ENCODE assay signal across 22 cellular contexts in genomic region chrX:37287741-37288424, GRCh38.
"Had no signal": no experiment of that assay in that cellular context is flagged by ENCODE, and none has a peak within 500 bp of the region (broad histone marks: within the 10 kb centered on the region; RNA-seq: fewer than 3 reads in every experiment).

No MANE protein-coding gene starts in this region.

- H3K9me3 Mint-ChIP-seq: activated CD4-positive, alpha-beta memory T cell treated with anti-CD3 and anti-CD28 coated beads, Interleukin-2, amount 10 ng/mL, durations not matched to agents 7 days and 5 days; activated naive CD4-positive, alpha-beta T cell treated with anti-CD3 and anti-CD28 coated beads, Interleukin-2, amount 50 U/mL, for 24 hours; activated T-cell treated with anti-CD3 and anti-CD28 coated beads, Interleukin-2, amount 50 U/mL, for 24 hours; dendritic cell treated with granulocyte-macrophage colony-stimulating factor and Interleukin-4, amounts not matched to agents 40 ng/mL and 50 ng/mL, for 4 days; memory B cell; naive thymus-derived CD4-positive, alpha-beta T cell; WTC11 had no signal

- H3K4me3 Mint-ChIP-seq: activated CD4-positive, alpha-beta memory T cell treated with anti-CD3 and anti-CD28 coated beads, Interleukin-2, amount 10 ng/mL, durations not matched to agents 7 days and 5 days; activated naive CD4-positive, alpha-beta T cell treated with anti-CD3 and anti-CD28 coated beads, Interleukin-2, amount 50 U/mL, for 24 hours; activated T-cell treated with anti-CD3 and anti-CD28 coated beads, Interleukin-2, amount 50 U/mL, for 24 hours; dendritic cell treated with granulocyte-macrophage colony-stimulating factor and Interleukin-4, amounts not matched to agents 40 ng/mL and 50 ng/mL, for 4 days; immature natural killer cell; memory B cell; naive thymus-derived CD4-positive, alpha-beta T cell; WTC11 had no signal

- H3K27ac Mint-ChIP-seq: activated CD4-positive, alpha-beta memory T cell treated with anti-CD3 and anti-CD28 coated beads, Interleukin-2, amount 10 ng/mL, durations not matched to agents 7 days and 5 days; activated naive CD4-positive, alpha-beta T cell treated with anti-CD3 and anti-CD28 coated beads, Interleukin-2, amount 50 U/mL, for 24 hours; activated T-cell treated with anti-CD3 and anti-CD28 coated beads, Interleukin-2, amount 50 U/mL, for 24 hours; dendritic cell treated with granulocyte-macrophage colony-stimulating factor and Interleukin-4, amounts not matched to agents 40 ng/mL and 50 ng/mL, for 4 days; immature natural killer cell; memory B cell; naive thymus-derived CD4-positive, alpha-beta T cell; WTC11 had no signal

- ATAC-seq: esophagus mucosa; gastroesophageal sphincter; heart left ventricle; mucosa of descending colon; naive thymus-derived CD4-positive, alpha-beta T cell; WTC11 had no signal

- H3K27me3 Mint-ChIP-seq: activated CD4-positive, alpha-beta memory T cell treated with anti-CD3 and anti-CD28 coated beads, Interleukin-2, amount 10 ng/mL, durations not matched to agents 7 days and 5 days; activated naive CD4-positive, alpha-beta T cell treated with anti-CD3 and anti-CD28 coated beads, Interleukin-2, amount 50 U/mL, for 24 hours; dendritic cell treated with granulocyte-macrophage colony-stimulating factor and Interleukin-4, amounts not matched to agents 40 ng/mL and 50 ng/mL, for 4 days; memory B cell; naive thymus-derived CD4-positive, alpha-beta T cell had no signal

- DNase-seq: activated CD4-positive, alpha-beta memory T cell treated with anti-CD3 and anti-CD28 coated beads, Interleukin-2, amount 10 ng/mL, durations not matched to agents 7 days and 5 days; activated CD4-positive, alpha-beta T cell treated with anti-CD3 and anti-CD28 coated beads for 4 hours; activated effector memory CD4-positive, alpha-beta T cell treated with anti-CD3 and anti-CD28 coated beads, Interleukin-2, amount 50 U/mL, for 16 hours; activated T-cell treated with anti-CD3 and anti-CD28 coated beads, Interleukin-2, amount 50 U/mL, for 24 hours; amniotic stem cell; effector CD8-positive, alpha-beta T cell; heart left ventricle; immature natural killer cell; kidney glomerular epithelial cell; mucosa of descending colon; stimulated activated CD4-positive, alpha-beta T cell treated with anti-CD3 and anti-CD28 coated beads, Interleukin-12 subunit alpha, Interleukin-12 subunit beta, amount 100 ng/mL, for 4 hours; stimulated activated CD4-positive, alpha-beta T cell treated with anti-CD3 and anti-CD28 coated beads, Interleukin-1b, Interleukin-23, amount 100 ng/mL, for 48 hours; stimulated activated CD8-positive, alpha-beta memory T cell treated with anti-CD3 and anti-CD28 coated beads, Interleukin-4, amount 100 ng/mL, for 48 hours; substantia nigra; tibial artery had no signal

- H3K36me3 Mint-ChIP-seq: activated naive CD4-positive, alpha-beta T cell treated with anti-CD3 and anti-CD28 coated beads, Interleukin-2, amount 50 U/mL, for 24 hours; immature natural killer cell; memory B cell; naive thymus-derived CD4-positive, alpha-beta T cell; WTC11 had no signal

- H3K4me1 Mint-ChIP-seq: activated CD4-positive, alpha-beta memory T cell treated with anti-CD3 and anti-CD28 coated beads, Interleukin-2, amount 10 ng/mL, durations not matched to agents 7 days and 5 days; activated naive CD4-positive, alpha-beta T cell treated with anti-CD3 and anti-CD28 coated beads, Interleukin-2, amount 50 U/mL, for 24 hours; immature natural killer cell; memory B cell; naive thymus-derived CD4-positive, alpha-beta T cell; WTC11 had no signal
